ENCODE assay signal across 8 cellular contexts in the genomic region with DNA sequence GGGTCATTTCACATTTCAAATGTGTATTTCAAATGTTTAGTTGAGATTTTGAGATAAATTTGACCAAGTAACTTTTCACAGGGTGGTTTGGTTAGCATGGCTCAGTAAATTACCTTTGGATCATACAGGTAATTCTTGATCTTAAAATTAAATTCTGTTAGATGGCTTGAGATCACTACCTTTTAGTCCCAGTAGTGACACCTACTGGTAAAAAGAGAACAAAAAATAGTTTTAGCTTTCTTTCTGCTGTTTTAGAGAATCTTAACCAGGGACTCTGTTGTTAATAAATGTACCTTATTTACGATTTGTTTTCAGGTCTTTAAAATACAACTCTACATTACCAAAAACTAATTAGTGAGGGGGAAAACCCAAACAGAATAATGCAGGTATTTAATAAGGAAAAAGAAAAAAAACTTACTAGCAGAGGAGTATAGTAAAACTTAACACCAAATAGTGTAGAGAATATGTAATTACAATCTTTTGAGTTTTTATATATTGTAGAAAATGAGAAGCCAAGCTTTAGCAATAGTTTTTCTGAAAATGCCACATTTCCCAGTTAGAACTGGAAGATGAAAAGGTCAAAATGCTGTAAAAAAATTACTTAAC.
DNase-seq lines count a peak whose midpoint lies in the region; ATAC-seq and TF ChIP-seq lines count a peak whose summit lies in the region.

No MANE protein-coding gene starts in this region.

- in situ Hi-C loops in astrocyte of the cerebellum (cut with HindIII; ENCODE audit: low sequenced_read_pairs), result no loop called here

- ATAC-seq in HG03108 (IDR thresholded peaks at IDR 0.05; ENCODE audit: unreplicated experiment) (no peak), GM19324 (IDR thresholded peaks at IDR 0.05; ENCODE audit: low FRiP score, unreplicated experiment) (no peak)

- H3K27me3 Mint-ChIP-seq in nephron (ENCODE audit: low read depth), result no peaks in the 10 kb centered on the region

- no peaks in the 10 kb centered on the region for H3K9me3 Mint-ChIP-seq in nephron

- no peak overlapping the region for H3K4me3 Mint-ChIP-seq in nephron

- H3K36me3 Mint-ChIP-seq in nephron (ENCODE audit: low read depth), result no peaks in the 10 kb centered on the region

- peaks cover 20% of the 10 kb centered on the region for H3K4me1 Mint-ChIP-seq in nephron

- DNase-seq in NCI-H1694 (lab: John Stamatoyannopoulos, UW) (peak; percentile 11), NCI-H1694 treated with DMSO at 0.1 percent for 48 hours (lab: John Stamatoyannopoulos, UW) (no peak), HT1080 (ENCODE audit: low read depth) (peak; percentile 47), astrocyte of the cerebellum (ENCODE audit: low read depth) (no peak), NCI-H187 (lab: John Stamatoyannopoulos, UW) (no peak)

- peak overlapping the region in 2 of 3 experiments; percentile 20 to 44 for H3K27ac Mint-ChIP-seq in nephron

- TF ChIP-seq CTCF in astrocyte of the cerebellum (IDR thresholded peaks at IDR 0.05; ENCODE audit: low read depth, low read length, missing control alignments) (peak; percentile 22), nephron (IDR thresholded peaks at IDR 0.05; ENCODE audit: unreplicated experiment in 3 of 3) (peak; percentile 57 to 75 (median 62))

- no peak overlapping the region for H3K4me3 ChIP-seq in astrocyte of the cerebellum (ENCODE audit: low read depth, low read length)

Comparison
In these comparisons a context has a peak if more than half of its experiments do, and no peak if none do; other contexts are left out.
1. DNase-seq: peak in NCI-H1694 (single experiment) and HT1080 (single experiment); none in NCI-H1694 treated with DMSO at 0.1 percent for 48 hours (single experiment), astrocyte of the cerebellum (single experiment) and NCI-H187 (0 of 2).